ENCODE assay signal across 21 cellular contexts in the genomic region with DNA sequence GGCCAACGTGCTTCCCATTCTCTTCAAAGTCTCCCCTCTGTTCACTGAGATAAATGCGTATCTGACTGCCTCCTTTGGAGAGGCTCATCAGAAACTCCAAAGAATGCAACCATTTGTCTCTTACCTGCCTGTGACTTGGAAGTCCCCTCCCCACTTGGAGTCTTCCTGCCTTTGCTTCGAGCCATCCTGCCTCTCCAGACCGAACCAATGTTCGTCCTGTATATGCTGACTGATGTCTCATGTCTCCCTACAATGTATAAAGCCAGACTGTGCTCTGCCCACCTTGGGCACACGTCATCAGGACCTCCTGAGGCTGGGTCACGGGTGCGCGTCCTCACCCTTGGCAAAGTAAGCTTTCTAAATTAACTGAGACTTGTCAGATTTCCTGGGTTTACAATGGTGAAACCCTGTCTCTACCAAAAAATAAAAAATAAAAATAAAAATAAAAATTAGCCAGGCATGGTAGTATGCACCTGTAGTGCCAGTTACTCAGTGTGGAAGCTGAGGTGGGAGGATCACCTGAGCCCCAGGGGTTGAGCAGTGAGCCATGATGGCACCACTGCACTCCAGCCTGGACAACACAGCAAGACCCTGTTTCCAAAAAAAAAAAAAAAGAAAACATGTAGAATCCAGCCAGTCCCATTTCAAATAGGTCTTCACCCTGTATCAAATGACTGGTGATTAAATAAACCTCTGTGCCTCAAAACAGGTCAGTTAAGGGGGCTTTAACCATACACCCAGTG. TPM values are rescaled to one million over a fixed set of nuclear protein-coding genes. Genes with fewer than 3 reads are reported as not detected.
DNase-seq lines count a peak whose midpoint lies in the region; FAIRE-seq and TF ChIP-seq lines count a peak whose summit lies in the region.
"Had no signal": no experiment of that assay in that cellular context is flagged by ENCODE, and none has a peak within 500 bp of the region (broad histone marks: within the 10 kb centered on the region; RNA-seq: fewer than 3 reads in every experiment).

No MANE protein-coding gene starts in this region.

- no peak for FAIRE-seq in RCC 7860 (lab: Jason Lieb, UNC)
- FAIRE-seq: GM19239 had no signal

- H3K9me3 Mint-ChIP-seq in progenitor cell of endocrine pancreas (ENCODE audit: low read depth): no peaks in the 10 kb centered on the region
- H3K9me3 Mint-ChIP-seq: CD14-positive monocyte; T-helper 1 cell treated with Interleukin-12 subunit alpha and Interleukin-12 subunit beta and Interleukin-4 antibody, amounts not matched to agents 30 μg/mL and 1 μg/mL, for 36 hours had no signal

- H3K27me3 Mint-ChIP-seq in progenitor cell of endocrine pancreas: no peaks in the 10 kb centered on the region

- no peak for TF ChIP-seq CTCF in progenitor cell of endocrine pancreas (IDR thresholded peaks at IDR 0.05; ENCODE audit: unreplicated experiment)

- peak overlapping the region; percentile 56 for H3K27ac Mint-ChIP-seq in progenitor cell of endocrine pancreas
- H3K27ac Mint-ChIP-seq: T-helper 1 cell treated with Interleukin-12 subunit alpha and Interleukin-12 subunit beta and Interleukin-4 antibody, amounts not matched to agents 30 μg/mL and 1 μg/mL, for 36 hours had no signal

- H3K4me3 Mint-ChIP-seq in progenitor cell of endocrine pancreas (ENCODE audit: low read depth): no peak overlapping the region
- H3K4me3 Mint-ChIP-seq: CD14-positive monocyte; T-helper 1 cell treated with Interleukin-12 subunit alpha and Interleukin-12 subunit beta and Interleukin-4 antibody, amounts not matched to agents 30 μg/mL and 1 μg/mL, for 36 hours had no signal

- DNase-seq in Daoy (ENCODE audit: low read depth) (peak; percentile 29), RCC 7860 (ENCODE audit: low spot score) (peak; percentile 17), dermis blood vessel endothelial cell (peak; percentile 34), progenitor cell of endocrine pancreas (ENCODE audit: low spot score, unreplicated experiment) (no peak), DMS153 (lab: John Stamatoyannopoulos, UW) (no peak), NCI-H187 treated with DMSO at 0.1 percent for 48 hours (lab: John Stamatoyannopoulos, UW) (no peak)
- no peak for DNase-seq in stimulated activated CD4-positive, alpha-beta T cell treated with anti-CD3 and anti-CD28 coated beads, Interleukin-12 subunit alpha, Interleukin-12 subunit beta, amount 100 ng/mL, for 4 hours
- DNase-seq: AML-193, COR-L47, GF-D8, GM23248, Karpas-422, NCI-H1048, NCI-H1436 treated with DMSO at 0.1 percent for 48 hours, NCI-H2081, NCI-H2171 treated with DMSO at 0.1 percent for 48 hours, NCI-H774, OCI-M1 had no signal

- peaks cover 32% of the 10 kb centered on the region for H3K4me1 Mint-ChIP-seq in progenitor cell of endocrine pancreas (ENCODE audit: low read depth)

- H3K36me3 Mint-ChIP-seq in progenitor cell of endocrine pancreas (ENCODE audit: insufficient read depth): no peaks in the 10 kb centered on the region

RNA-seq across cellular contexts. Expression of a gene that starts 29.0 kb away (rescaled TPM):
- 244 and 258 TPM in 2 replicates for total RNA-seq in Daoy (2014; rRNA removed; shearing (Covaris generic))
- 594 and 863 TPM in 2 replicates for total RNA-seq in dermis blood vessel endothelial cell
- 388 and 399 TPM in 2 replicates for total RNA-seq in progenitor cell of endocrine pancreas

RNA-seq across cellular contexts. Expression of a gene that starts 29.2 kb away (rescaled TPM):
- 244 and 328 TPM in 2 replicates for total RNA-seq in Daoy (2014; rRNA removed; shearing (Covaris generic))
- total RNA-seq in dermis blood vessel endothelial cell: 529 and 622 TPM in 2 replicates
- total RNA-seq in progenitor cell of endocrine pancreas: 445 and 460 TPM in 2 replicates

Comparison
In these comparisons a context has a peak if more than half of its experiments do, and no peak if none do; other contexts are left out.
1. DNase-seq: peak in Daoy (single experiment), RCC 7860 (single experiment) and dermis blood vessel endothelial cell (single experiment); none in progenitor cell of endocrine pancreas (single experiment), DMS153 (single experiment), NCI-H187 treated with DMSO at 0.1 percent for 48 hours (single experiment) and stimulated activated CD4-positive, alpha-beta T cell treated with anti-CD3 and anti-CD28 coated beads, Interleukin-12 subunit alpha, Interleukin-12 subunit beta, amount 100 ng/mL, for 4 hours (single experiment).